13 cellular contexts compared by ENCODE assay signal in genomic region chr16:57184113-57184512, GRCh38. TPM values are rescaled to one million over a fixed set of nuclear protein-coding genes. Genes with fewer than 3 reads are reported as not detected.
DNase-seq lines count a peak whose midpoint lies in the region; ATAC-seq, FAIRE-seq and TF ChIP-seq lines count a peak whose summit lies in the region.
"Had no signal": no experiment of that assay in that cellular context is flagged by ENCODE, and none has a peak within 500 bp of the region (broad histone marks: within the 10 kb centered on the region; RNA-seq: fewer than 3 reads in every experiment).

No MANE protein-coding gene starts in this region.

- BruUV-seq in GM12878 (replicated peaks; lab: Mats Ljungman, UMichigan): no TSS peak

- in situ Hi-C loops in GM12878 (cut with MboI): no loop called here

- no peak for TF ChIP-seq POLR2A in GM12878 (IDR thresholded peaks at IDR 0.05; ENCODE audit: low read depth, low read length)

- H3K4me1 ChIP-seq in SK-N-SH (ENCODE audit: control insufficient read depth in 1 of 2, insufficient read depth in 2 of 2, low read depth in 1 of 2, low read length in 1 of 2): peaks cover 0 to 21% of the 10 kb centered on the region in 2 experiments; a peak in 3 of 4 replicates
- H3K4me1 ChIP-seq in KMS-11 (ENCODE audit: low read depth, poor library complexity, severe bottlenecking): peaks cover 26% of the 10 kb centered on the region
- peaks cover 5% of the 10 kb centered on the region; the same call in 1 of the 2 replicates for H3K4me1 ChIP-seq in GM12878 (ENCODE audit: control insufficient read depth, insufficient read depth, low read length)

- DNase-seq in SK-N-SH (no peak), GM12878 (ENCODE audit: low read depth, low spot score) (no peak), nephron progenitor cell (no peak), COLO829 (ENCODE audit: low spot score) (no peak), COR-L47 (lab: John Stamatoyannopoulos, UW) (no peak)
- DNase-seq: amniotic stem cell; NCI-H226; RPMI8226; stimulated activated CD4-positive, alpha-beta T cell treated with anti-CD3 and anti-CD28 coated beads, Interleukin-12 subunit alpha, Interleukin-12 subunit beta, amount 100 ng/mL, for 4 hours had no signal

- POLR2A ChIA-PET in SK-N-SH (lab: Yijun Ruan, JAX): no interaction called here
- POLR2A ChIA-PET in GM12878 (lab: Charles Lee): no interaction called here

- H3K4me3 Mint-ChIP-seq in nephron progenitor cell: peak overlapping the region; percentile 99

- H4K20me1 ChIP-seq in SK-N-SH (ENCODE audit: insufficient read depth) (peaks cover 6% of the 10 kb centered on the region; the same call in 1 of the 2 replicates), KMS-11 (ENCODE audit: insufficient read depth) (no peaks in the 10 kb centered on the region), GM12878 (ENCODE audit: control insufficient read depth, insufficient read depth) (no peaks in the 10 kb centered on the region)

- H3K4me3 ChIP-seq in SK-N-SH (ENCODE audit: low read depth in 2 of 2, low read length in 1 of 2) (peak overlapping the region in 1 of 2 experiments; percentile 79; a peak in 1 of 4 replicates), KMS-11 (IDR thresholded peaks at IDR 0.05; ENCODE audit: insufficient read depth, low read depth, low read length) (no peak overlapping the region), GM12878 (peak overlapping the region; percentile 81)

- peak overlapping the region; percentile 7 for H3K27ac Mint-ChIP-seq in nephron progenitor cell

- H3K9me2 ChIP-seq in SK-N-SH: no peaks in the 10 kb centered on the region

- CTCF ChIA-PET in SK-N-SH (lab: Yijun Ruan, JAX) (no interaction called here), GM12878 (lab: Yijun Ruan, JAX) (interaction anchor here (0.6 to 1.5 kb wide), 3 partner anchors 12 to 101 kb away, joined by 3 to 8 read pairs (median 3); partner anchors contain the start of gene CPNE2)

- no peaks in the 10 kb centered on the region for H3F3A ChIP-seq in SK-N-SH (replicated peaks; ENCODE audit: insufficient read depth)

- FAIRE-seq in GM12878 (lab: Jason Lieb, UNC): no peak

- ATAC-seq in SK-N-SH treated with all-trans-retinoic acid at 6 μM for 48 hours (no peak), GM12878 (no peak), HG02852 (IDR thresholded peaks at IDR 0.05; ENCODE audit: unreplicated experiment) (no peak)

- TF ChIP-seq CTCF in SK-N-SH (IDR thresholded peaks at IDR 0.05) (no peak), KMS-11 (conservative IDR thresholded peaks at IDR 0.05; ENCODE audit: low read depth, low read length) (no peak), GM12878 (IDR thresholded peaks at IDR 0.05 in 2 of 3, conservative IDR thresholded peaks at IDR 0.05 in 1 of 3; ENCODE audit: control insufficient read depth in 2 of 3, extremely low read depth in 1 of 3, insufficient read depth in 1 of 3, low read depth in 3 of 3, low read length in 3 of 3) (no peak), nephron progenitor cell (IDR thresholded peaks at IDR 0.05) (no peak)

- no peaks in the 10 kb centered on the region for H3K36me3 Mint-ChIP-seq in nephron progenitor cell (ENCODE audit: low read depth)

- intact Hi-C loops in GM12878 (cut with micrococcal nuclease; ENCODE audit: unreplicated experiment): no loop called here

- no peak overlapping the region for H3K9ac ChIP-seq in SK-N-SH
- H3K9ac ChIP-seq in KMS-11: no peak overlapping the region
- H3K9ac ChIP-seq in GM12878 (ENCODE audit: control insufficient read depth, insufficient read depth, low read length): peak overlapping the region; percentile 95

- H3K9me3 ChIP-seq in SK-N-SH (no peaks in the 10 kb centered on the region), GM12878 (replicated peaks; ENCODE audit: control insufficient read depth, insufficient read depth, low read length) (no peaks in the 10 kb centered on the region)

- no peak for TF ChIP-seq RAD21 in SK-N-SH (IDR thresholded peaks at IDR 0.05; ENCODE audit: low read length)
- no peak for TF ChIP-seq RAD21 in GM12878 (IDR thresholded peaks at IDR 0.05; ENCODE audit: insufficient read depth, low read depth, low read length)

- WGBS in SK-N-SH (ENCODE audit: low lambda C conversion rate): 91% methylated on average over 4 of the region's 4 CpGs
- 86% methylated on average over 4 of the region's 4 CpGs for WGBS in GM12878 (ENCODE audit: insufficient coverage, insufficient replicate concordance, low lambda C conversion rate, missing lambda C conversion rate)

- H3K27me3 ChIP-seq in SK-N-SH (ENCODE audit: insufficient read depth): no peaks in the 10 kb centered on the region
- no peaks in the 10 kb centered on the region for H3K27me3 ChIP-seq in KMS-11 (ENCODE audit: insufficient read depth, low read depth)
- no peaks in the 10 kb centered on the region for H3K27me3 ChIP-seq in GM12878 (replicated peaks in 1 of 2; ENCODE audit: control insufficient read depth in 2 of 2, insufficient read depth in 2 of 2, low read length in 1 of 2)

- peak overlapping the region; percentile 95 to 97; a peak in 3 of 4 replicates for H3K27ac ChIP-seq in SK-N-SH (ENCODE audit: low read depth in 2 of 2, low read length in 1 of 2)
- H3K27ac ChIP-seq in KMS-11: no peak overlapping the region
- H3K27ac ChIP-seq in GM12878 (ENCODE audit: control insufficient read depth, insufficient read depth): 0 out of 2 replicates have a peak overlapping the region, but pooled peaks have one; percentile 94
- H3K27ac ChIP-seq: 22Rv1 had no signal

- peak overlapping the region; percentile 89 for H3K4me2 ChIP-seq in SK-N-SH
- H3K4me2 ChIP-seq in KMS-11: peak overlapping the region; percentile 62
- peak overlapping the region; percentile 85 for H3K4me2 ChIP-seq in GM12878 (ENCODE audit: control insufficient read depth, insufficient read depth)

- SMC1A ChIA-PET in GM12878 (lab: Charles Lee; ENCODE audit: uncharacterized antibody, unreplicated experiment): interaction anchor here (0.8 to 1.1 kb wide), 3 partner anchors 9 to 143 kb away, joined by 3 to 4 read pairs (median 3); no protein-coding TSS in a partner anchor

- RAD21 ChIA-PET in GM12878 (lab: Charles Lee; ENCODE audit: unreplicated experiment): interaction anchor here (0.9 to 1.2 kb wide), 3 partner anchors 56 to 218 kb away, joined by 3 read pairs; no protein-coding TSS in a partner anchor

- peaks cover 0 to 3% of the 10 kb centered on the region in 2 experiments for H3K36me3 ChIP-seq in SK-N-SH (replicated peaks in 1 of 2; ENCODE audit: control insufficient read depth in 1 of 2, insufficient read depth in 2 of 2, low read length in 1 of 2)
- no peaks in the 10 kb centered on the region for H3K36me3 ChIP-seq in KMS-11 (ENCODE audit: insufficient read depth)
- H3K36me3 ChIP-seq in GM12878 (ENCODE audit: control insufficient read depth in 2 of 2, insufficient read depth in 2 of 2, low read length in 1 of 2): no peaks in the 10 kb centered on the region

- H2AFZ ChIP-seq in SK-N-SH (ENCODE audit: low read depth) (no peak overlapping the region), KMS-11 (ENCODE audit: low read depth) (no peak overlapping the region), GM12878 (ENCODE audit: control insufficient read depth, low read depth, low read length) (no peak overlapping the region)

- H3K79me2 ChIP-seq in SK-N-SH (ENCODE audit: insufficient read depth): peaks cover 96% of the 10 kb centered on the region
- peaks cover 71% of the 10 kb centered on the region for H3K79me2 ChIP-seq in KMS-11 (ENCODE audit: insufficient read depth, low read depth)
- H3K79me2 ChIP-seq in GM12878 (ENCODE audit: control insufficient read depth, insufficient read depth, low read length): peaks cover 84% of the 10 kb centered on the region

- peaks cover 2% of the 10 kb centered on the region for H3K27me3 Mint-ChIP-seq in nephron progenitor cell (ENCODE audit: low read depth, poor library complexity)

- no peak for TF ChIP-seq EP300 in SK-N-SH (IDR thresholded peaks at IDR 0.05; ENCODE audit: borderline replicate concordance in 1 of 2, low read depth in 1 of 2, low read length in 1 of 2)
- TF ChIP-seq EP300 in GM12878 (IDR thresholded peaks at IDR 0.05; ENCODE audit: borderline replicate concordance in 1 of 2, control insufficient read depth in 1 of 2, low read depth in 2 of 2, low read length in 2 of 2): no peak

- peaks cover 46% of the 10 kb centered on the region for H3K4me1 Mint-ChIP-seq in nephron progenitor cell

- peaks cover 6% of the 10 kb centered on the region for H3K9me3 Mint-ChIP-seq in nephron progenitor cell

RNA-seq across cellular contexts. Expression of gene PSME3IP1, which starts 1.7 kb away (rescaled TPM):
- polyA plus RNA-seq in SK-N-SH (2012; rRNA removed): 80.9 and 92.0 TPM in 2 replicates
- 56.1 and 64.2 TPM in 2 replicates for polyA plus RNA-seq in SK-N-SH (2012; cell fraction: cytosol; rRNA removed)
- 162 and 164 TPM in 2 replicates for polyA plus RNA-seq in SK-N-SH (2012; cell fraction: nucleus; rRNA removed)
- total RNA-seq in GM12878 (2013; cell fraction: nucleolus; rRNA removed): 80.2 and 90.1 TPM in 2 replicates
- total RNA-seq in GM12878 (2014; rRNA removed): 67.9 and 82.1 TPM in 2 replicates
- 146 and 152 TPM in 2 replicates for total RNA-seq in GM12878 (2014; rRNA removed; fragmentation: Illumina TruSeq; extraction: Trizol)
- 101 and 104 TPM in 2 replicates for total RNA-seq in GM12878 (2021)
- 51.7 TPM for polyA plus RNA-seq in GM12878 (2011; ENCODE audit: low read depth)
- 114 and 117 TPM in 2 replicates for polyA plus RNA-seq in GM12878 (2011; rRNA removed)
- polyA plus RNA-seq in GM12878 (2011; cell fraction: cytosol; rRNA removed): 134 and 137 TPM in 2 replicates
- polyA plus RNA-seq in GM12878 (2011; cell fraction: nucleus; rRNA removed): 121 and 124 TPM in 2 replicates
- polyA plus RNA-seq in GM12878 (2012): 70.8 and 73.8 TPM in 2 replicates
- 174 and 180 TPM in 2 replicates for polyA plus RNA-seq in GM12878 (2014; fragmentation: Illumina TruSeq; extraction: Trizol)
- 10 to 100 TPM; 72.5 to 90.2 TPM for polyA plus RNA-seq in GM12878 (2014; fragmentation: Nextera tagmentation; extraction: Ambion mirVana)
- polyA plus RNA-seq in GM12878 (2014; rRNA removed): 94.6 and 106 TPM in 2 replicates
- polyA plus RNA-seq in GM12878 (2016; fragmentation: Nextera tagmentation; extraction: Ambion mirVana): 100 to 1,000 TPM; 135 to 143 TPM
- 83.2 and 109 TPM in 2 replicates for polyA minus RNA-seq in GM12878 (2011; rRNA and poly(A)+ RNA removed)
- polyA minus RNA-seq in GM12878 (2011; cell fraction: cytosol; rRNA and poly(A)+ RNA removed): 33.0 and 36.1 TPM in 2 replicates
- polyA minus RNA-seq in GM12878 (2011; cell fraction: nucleus; rRNA and poly(A)+ RNA removed): 22.6 and 36.0 TPM in 2 replicates

RNA-seq across cellular contexts. Expression of gene RSPRY1, which starts 2.0 kb away (rescaled TPM):
- polyA plus RNA-seq in SK-N-SH (2012; rRNA removed) (16.6 and 21.7 TPM in 2 replicates), GM12878 (2011; rRNA removed) (47.7 and 50.8 TPM in 2 replicates), GM12878 (2014; fragmentation: Illumina TruSeq; extraction: Trizol) (41.8 and 47.7 TPM in 2 replicates), GM12878 (2014; fragmentation: Nextera tagmentation; extraction: Ambion mirVana) (10 to 100 TPM; 18.5 to 25.1 TPM), GM12878 (2014; rRNA removed) (24.0 and 29.1 TPM in 2 replicates), GM12878 (2016; fragmentation: Nextera tagmentation; extraction: Ambion mirVana) (10 to 100 TPM; 44.8 to 57.0 TPM)
- polyA plus RNA-seq in SK-N-SH (2012; cell fraction: cytosol; rRNA removed): 18.7 and 21.4 TPM in 2 replicates
- 16.3 and 28.5 TPM in 2 replicates for polyA plus RNA-seq in SK-N-SH (2012; cell fraction: nucleus; rRNA removed)
- 126 and 145 TPM in 2 replicates for total RNA-seq in GM12878 (2013; cell fraction: nucleolus; rRNA removed)
- total RNA-seq in GM12878 (2014; rRNA removed) (35.0 and 37.5 TPM in 2 replicates), GM12878 (2014; rRNA removed; fragmentation: Illumina TruSeq; extraction: Trizol) (41.2 and 44.8 TPM in 2 replicates), GM12878 (2021) (38.0 and 40.5 TPM in 2 replicates)
- polyA plus RNA-seq in GM12878 (2011; ENCODE audit: low read depth): 26.3 TPM
- 28.1 and 32.9 TPM in 2 replicates for polyA plus RNA-seq in GM12878 (2011; cell fraction: cytosol; rRNA removed)
- polyA plus RNA-seq in GM12878 (2011; cell fraction: nucleus; rRNA removed): 33.1 and 59.7 TPM in 2 replicates
- polyA plus RNA-seq in GM12878 (2012): 19.0 and 28.2 TPM in 2 replicates
- polyA minus RNA-seq in GM12878 (2011; rRNA and poly(A)+ RNA removed): 82.9 and 86.9 TPM in 2 replicates
- polyA minus RNA-seq in GM12878 (2011; cell fraction: cytosol; rRNA and poly(A)+ RNA removed): 26.6 and 31.1 TPM in 2 replicates
- 41.8 and 66.1 TPM in 2 replicates for polyA minus RNA-seq in GM12878 (2011; cell fraction: nucleus; rRNA and poly(A)+ RNA removed)
